ENCODE assay signal across 16 cellular contexts in the genomic region with DNA sequence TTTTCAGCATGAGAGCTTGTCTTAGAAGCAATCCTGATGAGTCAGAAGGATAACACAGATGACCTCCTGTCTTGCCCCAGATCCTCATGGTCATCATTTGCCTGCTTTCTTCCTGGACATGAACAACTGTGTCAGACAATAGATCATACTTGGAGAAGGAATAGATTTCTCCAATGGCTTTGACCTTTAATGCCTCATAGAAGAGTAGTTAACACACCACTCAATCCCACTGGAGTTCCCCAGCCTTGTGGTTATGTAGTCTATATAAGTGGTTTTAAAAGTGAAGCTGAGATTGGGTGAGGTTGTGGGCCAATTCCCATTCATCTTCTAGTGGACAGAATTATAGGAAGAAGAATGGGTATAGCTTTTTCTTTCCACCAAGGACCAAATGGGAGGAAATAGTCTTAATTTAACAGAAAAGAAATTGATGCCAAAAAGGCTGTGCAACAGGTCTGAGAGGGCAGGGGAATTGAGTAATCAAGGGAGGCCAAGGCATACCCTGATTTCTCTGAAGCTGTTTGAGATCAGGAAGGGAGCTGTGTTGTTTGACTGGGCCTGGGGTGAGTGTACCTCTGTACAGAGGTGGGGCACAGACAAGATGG. TPM values are rescaled to one million over a fixed set of nuclear protein-coding genes. Genes with fewer than 3 reads are reported as not detected.
DNase-seq lines count a peak whose midpoint lies in the region; ATAC-seq and TF ChIP-seq lines count a peak whose summit lies in the region.
"Had no signal": no experiment of that assay in that cellular context is flagged by ENCODE, and none has a peak within 500 bp of the region (broad histone marks: within the 10 kb centered on the region; RNA-seq: fewer than 3 reads in every experiment).

No MANE protein-coding gene starts in this region.

- no peaks in the 10 kb centered on the region for H3K27me3 Mint-ChIP-seq in activated CD4-positive, alpha-beta memory T cell treated with anti-CD3 and anti-CD28 coated beads for 36 hours
- H3K27me3 Mint-ChIP-seq in activated CD4-positive, alpha-beta memory T cell treated with anti-CD3 and anti-CD28 coated beads, Interleukin-2, amount 10 ng/mL, durations not matched to agents 7 days and 5 days: no peaks in the 10 kb centered on the region
- no peaks in the 10 kb centered on the region for H3K27me3 Mint-ChIP-seq in activated T-helper 2 cell treated with anti-CD3 and anti-CD28 coated beads, Interferon-gamma antibody, Interleukin-2, Interleukin-4, amounts not matched to agents 10 μg/mL and 5 μg/mL and 100 μg/mL, durations not matched to agents 14 hours and 24 hours and 36 hours (ENCODE audit: low read depth)
- H3K27me3 Mint-ChIP-seq: activated B cell treated with CpG ODN at 0.5 μM for 24 hours had no signal

- peak overlapping the region; percentile 15 for H3K4me2 ChIP-seq in skeletal muscle satellite cell (ENCODE audit: low read length)
- H3K4me2 ChIP-seq: A549 had no signal

- H3K36me3 Mint-ChIP-seq in activated CD4-positive, alpha-beta memory T cell treated with anti-CD3 and anti-CD28 coated beads for 36 hours: peaks cover 25% of the 10 kb centered on the region
- H3K36me3 Mint-ChIP-seq in activated CD4-positive, alpha-beta memory T cell treated with anti-CD3 and anti-CD28 coated beads, Interleukin-2, amount 10 ng/mL, durations not matched to agents 7 days and 5 days (ENCODE audit: low read depth): peaks cover 47% of the 10 kb centered on the region
- peaks cover 48% of the 10 kb centered on the region for H3K36me3 Mint-ChIP-seq in activated T-helper 2 cell treated with anti-CD3 and anti-CD28 coated beads, Interferon-gamma antibody, Interleukin-2, Interleukin-4, amounts not matched to agents 10 μg/mL and 5 μg/mL and 100 μg/mL, durations not matched to agents 14 hours and 24 hours and 36 hours (ENCODE audit: low read depth)

- DNase-seq in activated CD4-positive, alpha-beta memory T cell treated with anti-CD3 and anti-CD28 coated beads for 36 hours: no peak
- no peak for DNase-seq in activated CD4-positive, alpha-beta memory T cell treated with anti-CD3 and anti-CD28 coated beads, Interleukin-2, amount 10 ng/mL, durations not matched to agents 7 days and 5 days
- DNase-seq in activated T-helper 2 cell treated with anti-CD3 and anti-CD28 coated beads, Interferon-gamma antibody, Interleukin-2, Interleukin-4, amounts not matched to agents 10 μg/mL and 5 μg/mL and 100 μg/mL, durations not matched to agents 14 hours and 24 hours and 36 hours (ENCODE audit: low spot score): no peak
- DNase-seq in fibroblast of villous mesenchyme (ENCODE audit: low read depth): peak; percentile 63
- no peak for DNase-seq in HuH-7 (ENCODE audit: low spot score)
- DNase-seq in SHP77 treated with DMSO at 0.1 percent for 48 hours (lab: John Stamatoyannopoulos, UW): no peak
- DNase-seq: activated B cell treated with CpG ODN at 0.5 μM for 24 hours; mesendoderm; NCI-H2171 treated with DMSO at 0.1 percent for 48 hours; pancreas; stimulated activated CD8-positive, alpha-beta memory T cell treated with anti-CD3 and anti-CD28 coated beads, Interleukin-4, amount 100 ng/mL, for 48 hours had no signal

- H3K36me3 ChIP-seq in skeletal muscle satellite cell (ENCODE audit: insufficient read depth, low read length): peaks cover 34% of the 10 kb centered on the region
- H3K36me3 ChIP-seq: breast epithelium had no signal

- POLR2A ChIA-PET in activated CD4-positive, alpha-beta memory T cell treated with anti-CD3 and anti-CD28 coated beads for 36 hours (lab: Charles Lee): no interaction called here
- POLR2A ChIA-PET in activated CD4-positive, alpha-beta memory T cell treated with anti-CD3 and anti-CD28 coated beads, Interleukin-2, amount 10 ng/mL, durations not matched to agents 7 days and 5 days (lab: Charles Lee): interaction anchor here (0.8 to 1.3 kb wide), 5 partner anchors 9 to 53 kb away, joined by 3 to 4 read pairs (median 4); a partner anchor contains a TSS

- TF ChIP-seq CTCF in fibroblast of villous mesenchyme (IDR thresholded peaks at IDR 0.05; ENCODE audit: insufficient read depth, low read depth, low read length): no peak

- H3K4me1 Mint-ChIP-seq in activated CD4-positive, alpha-beta memory T cell treated with anti-CD3 and anti-CD28 coated beads for 36 hours (ENCODE audit: low read depth): peaks cover 31% of the 10 kb centered on the region
- peaks cover 32% of the 10 kb centered on the region for H3K4me1 Mint-ChIP-seq in activated CD4-positive, alpha-beta memory T cell treated with anti-CD3 and anti-CD28 coated beads, Interleukin-2, amount 10 ng/mL, durations not matched to agents 7 days and 5 days
- H3K4me1 Mint-ChIP-seq in activated T-helper 2 cell treated with anti-CD3 and anti-CD28 coated beads, Interferon-gamma antibody, Interleukin-2, Interleukin-4, amounts not matched to agents 10 μg/mL and 5 μg/mL and 100 μg/mL, durations not matched to agents 14 hours and 24 hours and 36 hours (ENCODE audit: low read depth): peaks cover 24% of the 10 kb centered on the region

- intact Hi-C loops in activated CD4-positive, alpha-beta memory T cell treated with anti-CD3 and anti-CD28 coated beads for 36 hours (cut with micrococcal nuclease): no loop called here
- intact Hi-C loops in activated T-helper 2 cell treated with anti-CD3 and anti-CD28 coated beads, Interferon-gamma antibody, Interleukin-2, Interleukin-4, amounts not matched to agents 10 μg/mL and 5 μg/mL and 100 μg/mL, durations not matched to agents 14 hours and 24 hours and 36 hours (cut with micrococcal nuclease): no loop called here

- ATAC-seq in HG02571 (IDR thresholded peaks at IDR 0.05; ENCODE audit: unreplicated experiment): no peak
- ATAC-seq: A549 had no signal

- no peaks in the 10 kb centered on the region for H3K9me3 ChIP-seq in skeletal muscle satellite cell (replicated peaks; ENCODE audit: low read length)
- H3K9me3 ChIP-seq: A549, breast epithelium, pancreas had no signal

- no peak overlapping the region for H3K9ac ChIP-seq in skeletal muscle satellite cell (ENCODE audit: low read depth, low read length)

- CTCF ChIA-PET in activated CD4-positive, alpha-beta memory T cell treated with anti-CD3 and anti-CD28 coated beads for 36 hours (lab: Charles Lee): interaction anchor here (0.8 to 1.8 kb wide), 7 partner anchors 11 to 110 kb away, joined by 3 to 12 read pairs (median 6); no protein-coding TSS in a partner anchor
- CTCF ChIA-PET in activated CD4-positive, alpha-beta memory T cell treated with anti-CD3 and anti-CD28 coated beads, Interleukin-2, amount 10 ng/mL, durations not matched to agents 7 days and 5 days (lab: Charles Lee): interaction anchor here (1.0 to 2.0 kb wide), 6 partner anchors 12 to 109 kb away, joined by 3 to 9 read pairs (median 5); no protein-coding TSS in a partner anchor

- no peaks in the 10 kb centered on the region for H3K9me3 Mint-ChIP-seq in activated CD4-positive, alpha-beta memory T cell treated with anti-CD3 and anti-CD28 coated beads for 36 hours
- no peaks in the 10 kb centered on the region for H3K9me3 Mint-ChIP-seq in activated CD4-positive, alpha-beta memory T cell treated with anti-CD3 and anti-CD28 coated beads, Interleukin-2, amount 10 ng/mL, durations not matched to agents 7 days and 5 days
- H3K9me3 Mint-ChIP-seq in activated T-helper 2 cell treated with anti-CD3 and anti-CD28 coated beads, Interferon-gamma antibody, Interleukin-2, Interleukin-4, amounts not matched to agents 10 μg/mL and 5 μg/mL and 100 μg/mL, durations not matched to agents 14 hours and 24 hours and 36 hours: no peaks in the 10 kb centered on the region
- H3K9me3 Mint-ChIP-seq: activated B cell treated with CpG ODN at 0.5 μM for 24 hours had no signal

- H3K4me3 ChIP-seq in fibroblast of villous mesenchyme (ENCODE audit: low read depth, low read length) (no peak overlapping the region), skeletal muscle satellite cell (ENCODE audit: low read length) (no peak overlapping the region)
- H3K4me3 ChIP-seq: A549, breast epithelium, pancreas had no signal

- no peak overlapping the region for H3K4me3 Mint-ChIP-seq in activated CD4-positive, alpha-beta memory T cell treated with anti-CD3 and anti-CD28 coated beads for 36 hours
- H3K4me3 Mint-ChIP-seq in activated CD4-positive, alpha-beta memory T cell treated with anti-CD3 and anti-CD28 coated beads, Interleukin-2, amount 10 ng/mL, durations not matched to agents 7 days and 5 days: no peak overlapping the region
- no peak overlapping the region for H3K4me3 Mint-ChIP-seq in activated T-helper 2 cell treated with anti-CD3 and anti-CD28 coated beads, Interferon-gamma antibody, Interleukin-2, Interleukin-4, amounts not matched to agents 10 μg/mL and 5 μg/mL and 100 μg/mL, durations not matched to agents 14 hours and 24 hours and 36 hours (ENCODE audit: low read depth)
- H3K4me3 Mint-ChIP-seq: activated B cell treated with CpG ODN at 0.5 μM for 24 hours had no signal

- peak overlapping the region; percentile 24 for H3K27ac Mint-ChIP-seq in activated CD4-positive, alpha-beta memory T cell treated with anti-CD3 and anti-CD28 coated beads for 36 hours
- no peak overlapping the region for H3K27ac Mint-ChIP-seq in activated CD4-positive, alpha-beta memory T cell treated with anti-CD3 and anti-CD28 coated beads, Interleukin-2, amount 10 ng/mL, durations not matched to agents 7 days and 5 days
- peak overlapping the region; percentile 5 for H3K27ac Mint-ChIP-seq in activated T-helper 2 cell treated with anti-CD3 and anti-CD28 coated beads, Interferon-gamma antibody, Interleukin-2, Interleukin-4, amounts not matched to agents 10 μg/mL and 5 μg/mL and 100 μg/mL, durations not matched to agents 14 hours and 24 hours and 36 hours
- H3K27ac Mint-ChIP-seq: activated B cell treated with CpG ODN at 0.5 μM for 24 hours had no signal

- H3K4me1 ChIP-seq in skeletal muscle satellite cell (ENCODE audit: control insufficient read depth, insufficient read depth, low read length): peaks cover 16% of the 10 kb centered on the region

- H3K27me3 ChIP-seq in skeletal muscle satellite cell (ENCODE audit: control insufficient read depth, insufficient read depth, low read length): no peaks in the 10 kb centered on the region
- H3K27me3 ChIP-seq: breast epithelium, pancreas had no signal

RNA-seq across cellular contexts. Expression of a gene that starts 14.4 kb away (rescaled TPM):
- 10 to 100 TPM; 58.6 to 67.2 TPM for total RNA-seq in activated CD4-positive, alpha-beta memory T cell treated with anti-CD3 and anti-CD28 coated beads for 36 hours
- total RNA-seq in activated CD4-positive, alpha-beta memory T cell treated with anti-CD3 and anti-CD28 coated beads, Interleukin-2, amount 10 ng/mL, durations not matched to agents 7 days and 5 days: 10 to 100 TPM; 61.6 to 74.1 TPM
- total RNA-seq in activated T-helper 2 cell treated with anti-CD3 and anti-CD28 coated beads, Interferon-gamma antibody, Interleukin-2, Interleukin-4, amounts not matched to agents 10 μg/mL and 5 μg/mL and 100 μg/mL, durations not matched to agents 14 hours and 24 hours and 36 hours: 94.8 and 110 TPM in 2 replicates
- 19.0 TPM in 2 replicates for total RNA-seq in fibroblast of villous mesenchyme
- total RNA-seq in skeletal muscle satellite cell (2012; rRNA removed): 16.5 and 19.2 TPM in 2 replicates

RNA-seq across cellular contexts. Expression of a gene that starts 30.2 kb away (rescaled TPM):
- 100 to 1,000 TPM; 357 to 365 TPM for total RNA-seq in activated CD4-positive, alpha-beta memory T cell treated with anti-CD3 and anti-CD28 coated beads for 36 hours
- 100 to 1,000 TPM; 222 to 229 TPM for total RNA-seq in activated CD4-positive, alpha-beta memory T cell treated with anti-CD3 and anti-CD28 coated beads, Interleukin-2, amount 10 ng/mL, durations not matched to agents 7 days and 5 days
- total RNA-seq in activated T-helper 2 cell treated with anti-CD3 and anti-CD28 coated beads, Interferon-gamma antibody, Interleukin-2, Interleukin-4, amounts not matched to agents 10 μg/mL and 5 μg/mL and 100 μg/mL, durations not matched to agents 14 hours and 24 hours and 36 hours: 359 and 360 TPM in 2 replicates
- 196 and 197 TPM in 2 replicates for total RNA-seq in fibroblast of villous mesenchyme
- total RNA-seq in skeletal muscle satellite cell (2012; rRNA removed): 153 and 218 TPM in 2 replicates

RNA-seq across cellular contexts. Expression of a gene that starts 35.0 kb away (rescaled TPM):
- 100 to 1,000 TPM; 280 to 294 TPM for total RNA-seq in activated CD4-positive, alpha-beta memory T cell treated with anti-CD3 and anti-CD28 coated beads for 36 hours
- 100 to 1,000 TPM; 192 to 193 TPM for total RNA-seq in activated CD4-positive, alpha-beta memory T cell treated with anti-CD3 and anti-CD28 coated beads, Interleukin-2, amount 10 ng/mL, durations not matched to agents 7 days and 5 days
- 453 and 474 TPM in 2 replicates for total RNA-seq in activated T-helper 2 cell treated with anti-CD3 and anti-CD28 coated beads, Interferon-gamma antibody, Interleukin-2, Interleukin-4, amounts not matched to agents 10 μg/mL and 5 μg/mL and 100 μg/mL, durations not matched to agents 14 hours and 24 hours and 36 hours
- not detected in 2 replicates for total RNA-seq in fibroblast of villous mesenchyme
- not detected in 2 replicates for total RNA-seq in skeletal muscle satellite cell (2012; rRNA removed)
- total RNA-seq: urinary bladder had no signal

RNA-seq across cellular contexts. Expression of a gene that starts 40.8 kb away (rescaled TPM):
- total RNA-seq in activated CD4-positive, alpha-beta memory T cell treated with anti-CD3 and anti-CD28 coated beads for 36 hours: 100 to 1,000 TPM; 105 to 106 TPM
- 10 to 100 TPM; 40.3 to 43.8 TPM for total RNA-seq in activated CD4-positive, alpha-beta memory T cell treated with anti-CD3 and anti-CD28 coated beads, Interleukin-2, amount 10 ng/mL, durations not matched to agents 7 days and 5 days
- total RNA-seq in activated T-helper 2 cell treated with anti-CD3 and anti-CD28 coated beads, Interferon-gamma antibody, Interleukin-2, Interleukin-4, amounts not matched to agents 10 μg/mL and 5 μg/mL and 100 μg/mL, durations not matched to agents 14 hours and 24 hours and 36 hours: 116 and 124 TPM in 2 replicates
- total RNA-seq in fibroblast of villous mesenchyme: 21.6 and 26.1 TPM in 2 replicates
- total RNA-seq in skeletal muscle satellite cell (2012; rRNA removed): 59.2 and 63.1 TPM in 2 replicates

RNA-seq across cellular contexts. Expression of a gene that starts 53.1 kb away (rescaled TPM):
- 10 to 100 TPM; 35.6 to 36.8 TPM for total RNA-seq in activated CD4-positive, alpha-beta memory T cell treated with anti-CD3 and anti-CD28 coated beads for 36 hours
- 10 to 100 TPM; 42.0 to 43.3 TPM for total RNA-seq in activated CD4-positive, alpha-beta memory T cell treated with anti-CD3 and anti-CD28 coated beads, Interleukin-2, amount 10 ng/mL, durations not matched to agents 7 days and 5 days
- 52.2 and 57.4 TPM in 2 replicates for total RNA-seq in activated T-helper 2 cell treated with anti-CD3 and anti-CD28 coated beads, Interferon-gamma antibody, Interleukin-2, Interleukin-4, amounts not matched to agents 10 μg/mL and 5 μg/mL and 100 μg/mL, durations not matched to agents 14 hours and 24 hours and 36 hours
- total RNA-seq in fibroblast of villous mesenchyme: 17.4 and 22.9 TPM in 2 replicates
- 22.1 and 27.4 TPM in 2 replicates for total RNA-seq in skeletal muscle satellite cell (2012; rRNA removed)

Comparison
In these comparisons a context has a peak if more than half of its experiments do, and no peak if none do; other contexts are left out.
1. RNA of a gene that starts 35.0 kb away (total RNA-seq): 453 to 474 TPM in activated T-helper 2 cell treated with anti-CD3 and anti-CD28 coated beads, Interferon-gamma antibody, Interleukin-2, Interleukin-4, amounts not matched to agents 10 μg/mL and 5 μg/mL and 100 μg/mL, durations not matched to agents 14 hours and 24 hours and 36 hours, 280 to 294 TPM in activated CD4-positive, alpha-beta memory T cell treated with anti-CD3 and anti-CD28 coated beads for 36 hours and 192 to 193 TPM in activated CD4-positive, alpha-beta memory T cell treated with anti-CD3 and anti-CD28 coated beads, Interleukin-2, amount 10 ng/mL, durations not matched to agents 7 days and 5 days; not detected in fibroblast of villous mesenchyme; every median in the first group is over 100 times any median in the second.